In the genomic region with DNA sequence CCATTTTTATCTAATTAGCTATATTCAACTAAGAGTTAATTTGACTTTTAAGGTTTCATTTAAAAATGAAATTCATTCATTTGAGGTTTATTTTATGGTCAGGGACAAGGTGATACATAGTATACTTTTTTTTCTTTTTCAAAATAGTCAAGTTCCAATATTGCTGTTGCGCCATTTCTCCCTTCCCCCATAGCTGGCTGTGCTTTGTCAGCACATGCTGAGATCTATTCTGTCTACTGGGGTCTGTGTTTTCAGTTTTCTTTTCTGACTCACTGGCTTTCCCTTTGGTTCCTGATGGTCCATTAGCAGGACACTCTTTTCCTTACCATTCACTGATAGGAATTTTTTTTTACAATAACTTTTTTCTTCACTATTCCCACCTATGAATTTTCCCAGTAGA, we compare ENCODE assay signal across 26 cellular contexts.
"Had no signal": no experiment of that assay in that cellular context is flagged by ENCODE, and none has a peak within 500 bp of the region (broad histone marks: within the 10 kb centered on the region; RNA-seq: fewer than 3 reads in every experiment).

No MANE protein-coding gene starts in this region.

- H3K27me3 ChIP-seq: brain microvascular endothelial cell, cardiac muscle cell had no signal

- H3K36me3 Mint-ChIP-seq: activated naive CD4-positive, alpha-beta T cell treated with anti-CD3 and anti-CD28 coated beads, Interleukin-2, amount 10 ng/mL, durations not matched to agents 7 days and 5 days; activated naive CD8-positive, alpha-beta T cell treated with anti-CD3 and anti-CD28 coated beads for 36 hours; T-cell had no signal

- H3K27me3 Mint-ChIP-seq: activated CD4-positive, alpha-beta memory T cell treated with anti-CD3 and anti-CD28 coated beads, Interleukin-2, amount 10 ng/mL, durations not matched to agents 7 days and 5 days; activated CD4-positive, alpha-beta T cell treated with anti-CD3 and anti-CD28 coated beads, Interleukin-2, amount 10 ng/mL, durations not matched to agents 7 days and 5 days; activated naive CD4-positive, alpha-beta T cell treated with anti-CD3 and anti-CD28 coated beads, Interleukin-2, amount 10 ng/mL, durations not matched to agents 7 days and 5 days; activated naive CD8-positive, alpha-beta T cell treated with anti-CD3 and anti-CD28 coated beads for 36 hours; T-cell had no signal

- ATAC-seq: activated T-cell treated with anti-CD3 and anti-CD28 coated beads, Interleukin-2, amount 50 U/mL, for 72 hours; T-cell had no signal

- H3K4me3 Mint-ChIP-seq: activated CD4-positive, alpha-beta memory T cell treated with anti-CD3 and anti-CD28 coated beads, Interleukin-2, amount 10 ng/mL, durations not matched to agents 7 days and 5 days; activated CD4-positive, alpha-beta T cell treated with anti-CD3 and anti-CD28 coated beads, Interleukin-2, amount 10 ng/mL, durations not matched to agents 7 days and 5 days; activated naive CD4-positive, alpha-beta T cell treated with anti-CD3 and anti-CD28 coated beads, Interleukin-2, amount 10 ng/mL, durations not matched to agents 7 days and 5 days; activated naive CD8-positive, alpha-beta T cell treated with anti-CD3 and anti-CD28 coated beads for 36 hours; activated T-cell treated with anti-CD3 and anti-CD28 coated beads, Interleukin-2, amount 50 U/mL, for 72 hours; T-cell had no signal

- H3K4me3 ChIP-seq: cardiac muscle cell, PC-9 had no signal

- H3K4me2 ChIP-seq: KMS-11, PC-9 had no signal

- H3K4me1 Mint-ChIP-seq: activated CD4-positive, alpha-beta memory T cell treated with anti-CD3 and anti-CD28 coated beads, Interleukin-2, amount 10 ng/mL, durations not matched to agents 7 days and 5 days; activated CD4-positive, alpha-beta T cell treated with anti-CD3 and anti-CD28 coated beads, Interleukin-2, amount 10 ng/mL, durations not matched to agents 7 days and 5 days; activated naive CD4-positive, alpha-beta T cell treated with anti-CD3 and anti-CD28 coated beads, Interleukin-2, amount 10 ng/mL, durations not matched to agents 7 days and 5 days; activated naive CD8-positive, alpha-beta T cell treated with anti-CD3 and anti-CD28 coated beads for 36 hours; T-cell had no signal

- DNase-seq: activated CD4-positive, alpha-beta memory T cell treated with anti-CD3 and anti-CD28 coated beads, Interleukin-2, amount 10 ng/mL, durations not matched to agents 7 days and 5 days; activated CD4-positive, alpha-beta T cell treated with anti-CD3 and anti-CD28 coated beads, Interleukin-2, amount 10 ng/mL, durations not matched to agents 7 days and 5 days; activated CD4-positive, CD25-positive, alpha-beta regulatory T cell; activated CD8-positive, alpha-beta memory T cell treated with anti-CD3 and anti-CD28 coated beads, Interleukin-2, amount 50 U/mL, for 4 hours; activated gamma-delta T cell treated with Interleukin-2 at 50 U/mL for 16 hours; activated naive CD4-positive, alpha-beta T cell treated with anti-CD3 and anti-CD28 coated beads, Interleukin-2, amount 10 ng/mL, durations not matched to agents 7 days and 5 days; activated naive CD8-positive, alpha-beta T cell treated with anti-CD3 and anti-CD28 coated beads for 36 hours; activated T-cell treated with anti-CD3 and anti-CD28 coated beads, Interleukin-2, amount 50 U/mL, for 72 hours; brain microvascular endothelial cell; NCI-H1105 treated with DMSO at 0.1 percent for 48 hours; NCI-H1436 treated with DMSO at 0.1 percent for 48 hours; NCI-H187; NCI-H2081; NCI-H446; NCI-H524; NCI-H748 treated with DMSO at 0.1 percent for 48 hours; NK-92 treated with Interleukin-12 subunit alpha and Interleukin-12 subunit beta, amount 100 ng/mL, for 24 hours; PC-9; SHP77 treated with DMSO at 0.1 percent for 48 hours; T-cell; T-helper 2 cell; T1000 had no signal

- H3K27ac Mint-ChIP-seq: activated CD4-positive, alpha-beta memory T cell treated with anti-CD3 and anti-CD28 coated beads, Interleukin-2, amount 10 ng/mL, durations not matched to agents 7 days and 5 days; activated CD4-positive, alpha-beta T cell treated with anti-CD3 and anti-CD28 coated beads, Interleukin-2, amount 10 ng/mL, durations not matched to agents 7 days and 5 days; activated naive CD4-positive, alpha-beta T cell treated with anti-CD3 and anti-CD28 coated beads, Interleukin-2, amount 10 ng/mL, durations not matched to agents 7 days and 5 days; activated naive CD8-positive, alpha-beta T cell treated with anti-CD3 and anti-CD28 coated beads for 36 hours; activated T-cell treated with anti-CD3 and anti-CD28 coated beads, Interleukin-2, amount 50 U/mL, for 72 hours; activated T-helper 2 cell treated with anti-CD3 and anti-CD28 coated beads, Interferon-gamma antibody, Interleukin-2, Interleukin-4, amounts not matched to agents 10 μg/mL and 5 μg/mL and 100 μg/mL, durations not matched to agents 14 hours and 24 hours and 36 hours; T-cell had no signal

- H3K36me3 ChIP-seq: brain microvascular endothelial cell, cardiac muscle cell had no signal

- H3K27ac ChIP-seq: brain microvascular endothelial cell, cardiac muscle cell, KMS-11, PC-9, VCaP had no signal

- H2AFZ ChIP-seq: PC-9 had no signal

- H3K9ac ChIP-seq: KMS-11 had no signal
